In the genomic region with DNA sequence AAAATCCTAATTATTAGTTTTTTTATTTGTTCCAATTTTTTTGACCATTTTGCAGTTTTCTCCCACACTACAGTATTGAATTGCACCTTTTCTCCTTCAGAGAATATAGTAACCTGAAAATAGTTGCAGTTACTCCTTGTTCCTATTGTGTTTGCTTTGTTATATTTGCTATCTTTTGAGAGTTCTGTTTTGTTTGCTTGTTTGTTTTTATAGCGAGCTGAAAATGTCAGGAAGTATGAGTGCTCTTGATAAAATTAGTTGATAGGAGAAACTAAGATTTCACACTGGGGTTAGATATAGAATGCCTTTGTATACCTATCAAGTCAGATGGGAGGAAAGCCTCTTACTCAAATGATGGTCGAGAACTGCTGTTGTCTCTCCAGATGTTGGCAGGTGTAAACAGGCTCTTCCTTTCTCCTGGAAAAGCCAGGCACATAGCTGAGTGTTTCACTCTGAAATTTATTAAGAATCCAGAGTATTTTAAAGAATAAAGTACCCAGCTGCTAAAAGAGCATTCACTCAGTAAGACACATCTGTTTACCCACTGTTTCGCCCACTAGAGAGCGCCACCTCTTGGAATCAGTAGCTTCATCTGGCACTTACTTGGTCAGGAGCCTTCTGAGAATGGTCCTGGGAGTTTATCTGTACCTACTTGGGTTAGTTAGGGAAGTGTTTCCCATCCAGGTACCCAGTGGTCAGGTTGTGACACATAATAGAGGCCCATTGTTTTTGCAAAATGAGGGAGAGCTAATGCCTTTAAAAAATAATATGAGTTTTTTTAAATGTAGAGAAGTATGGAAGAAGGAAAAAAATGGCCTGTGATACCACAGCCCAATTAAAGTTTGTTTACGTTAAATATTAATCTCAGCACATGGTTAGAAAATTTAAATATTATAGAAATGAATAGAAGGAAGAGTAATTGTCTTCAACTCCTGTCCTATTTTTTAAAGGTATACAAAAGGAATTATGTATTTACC, we compare ENCODE assay signal across 1 cellular context.
TF ChIP-seq lines count a peak whose summit lies in the region.

No MANE protein-coding gene starts in this region.

TF ChIP-seq in GM23338, 12 proteins besides CTCF, POLR2A, EP300 and RAD21 (continued from another document):
- TF ChIP-seq, protein P1, sequence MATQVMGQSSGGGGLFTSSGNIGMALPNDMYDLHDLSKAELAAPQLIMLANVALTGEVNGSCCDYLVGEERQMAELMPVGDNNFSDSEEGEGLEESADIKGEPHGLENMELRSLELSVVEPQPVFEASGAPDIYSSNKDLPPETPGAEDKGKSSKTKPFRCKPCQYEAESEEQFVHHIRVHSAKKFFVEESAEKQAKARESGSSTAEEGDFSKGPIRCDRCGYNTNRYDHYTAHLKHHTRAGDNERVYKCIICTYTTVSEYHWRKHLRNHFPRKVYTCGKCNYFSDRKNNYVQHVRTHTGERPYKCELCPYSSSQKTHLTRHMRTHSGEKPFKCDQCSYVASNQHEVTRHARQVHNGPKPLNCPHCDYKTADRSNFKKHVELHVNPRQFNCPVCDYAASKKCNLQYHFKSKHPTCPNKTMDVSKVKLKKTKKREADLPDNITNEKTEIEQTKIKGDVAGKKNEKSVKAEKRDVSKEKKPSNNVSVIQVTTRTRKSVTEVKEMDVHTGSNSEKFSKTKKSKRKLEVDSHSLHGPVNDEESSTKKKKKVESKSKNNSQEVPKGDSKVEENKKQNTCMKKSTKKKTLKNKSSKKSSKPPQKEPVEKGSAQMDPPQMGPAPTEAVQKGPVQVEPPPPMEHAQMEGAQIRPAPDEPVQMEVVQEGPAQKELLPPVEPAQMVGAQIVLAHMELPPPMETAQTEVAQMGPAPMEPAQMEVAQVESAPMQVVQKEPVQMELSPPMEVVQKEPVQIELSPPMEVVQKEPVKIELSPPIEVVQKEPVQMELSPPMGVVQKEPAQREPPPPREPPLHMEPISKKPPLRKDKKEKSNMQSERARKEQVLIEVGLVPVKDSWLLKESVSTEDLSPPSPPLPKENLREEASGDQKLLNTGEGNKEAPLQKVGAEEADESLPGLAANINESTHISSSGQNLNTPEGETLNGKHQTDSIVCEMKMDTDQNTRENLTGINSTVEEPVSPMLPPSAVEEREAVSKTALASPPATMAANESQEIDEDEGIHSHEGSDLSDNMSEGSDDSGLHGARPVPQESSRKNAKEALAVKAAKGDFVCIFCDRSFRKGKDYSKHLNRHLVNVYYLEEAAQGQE (IDR thresholded peaks at IDR 0.05; ENCODE audit: unreplicated experiment), result no peak
- TF ChIP-seq NANOG (IDR thresholded peaks at IDR 0.05; ENCODE audit: borderline replicate concordance), result no peak
- TF ChIP-seq EZH2 (IDR thresholded peaks at IDR 0.05; ENCODE audit: low read depth, unreplicated experiment), result no peak
- no peak for TF ChIP-seq POLR2AphosphoS5 (IDR thresholded peaks at IDR 0.05; ENCODE audit: low read depth)
- TF ChIP-seq CREB1 (CRISPR knock-in tag; IDR thresholded peaks at IDR 0.05; ENCODE audit: low read depth), result no peak
- no peak for TF ChIP-seq STAT1 (IDR thresholded peaks at IDR 0.05; ENCODE audit: unreplicated experiment)
- no peak for TF ChIP-seq ZNF331 (CRISPR knock-in tag; IDR thresholded peaks at IDR 0.05; ENCODE audit: low read depth)
- TF ChIP-seq, protein P2, sequence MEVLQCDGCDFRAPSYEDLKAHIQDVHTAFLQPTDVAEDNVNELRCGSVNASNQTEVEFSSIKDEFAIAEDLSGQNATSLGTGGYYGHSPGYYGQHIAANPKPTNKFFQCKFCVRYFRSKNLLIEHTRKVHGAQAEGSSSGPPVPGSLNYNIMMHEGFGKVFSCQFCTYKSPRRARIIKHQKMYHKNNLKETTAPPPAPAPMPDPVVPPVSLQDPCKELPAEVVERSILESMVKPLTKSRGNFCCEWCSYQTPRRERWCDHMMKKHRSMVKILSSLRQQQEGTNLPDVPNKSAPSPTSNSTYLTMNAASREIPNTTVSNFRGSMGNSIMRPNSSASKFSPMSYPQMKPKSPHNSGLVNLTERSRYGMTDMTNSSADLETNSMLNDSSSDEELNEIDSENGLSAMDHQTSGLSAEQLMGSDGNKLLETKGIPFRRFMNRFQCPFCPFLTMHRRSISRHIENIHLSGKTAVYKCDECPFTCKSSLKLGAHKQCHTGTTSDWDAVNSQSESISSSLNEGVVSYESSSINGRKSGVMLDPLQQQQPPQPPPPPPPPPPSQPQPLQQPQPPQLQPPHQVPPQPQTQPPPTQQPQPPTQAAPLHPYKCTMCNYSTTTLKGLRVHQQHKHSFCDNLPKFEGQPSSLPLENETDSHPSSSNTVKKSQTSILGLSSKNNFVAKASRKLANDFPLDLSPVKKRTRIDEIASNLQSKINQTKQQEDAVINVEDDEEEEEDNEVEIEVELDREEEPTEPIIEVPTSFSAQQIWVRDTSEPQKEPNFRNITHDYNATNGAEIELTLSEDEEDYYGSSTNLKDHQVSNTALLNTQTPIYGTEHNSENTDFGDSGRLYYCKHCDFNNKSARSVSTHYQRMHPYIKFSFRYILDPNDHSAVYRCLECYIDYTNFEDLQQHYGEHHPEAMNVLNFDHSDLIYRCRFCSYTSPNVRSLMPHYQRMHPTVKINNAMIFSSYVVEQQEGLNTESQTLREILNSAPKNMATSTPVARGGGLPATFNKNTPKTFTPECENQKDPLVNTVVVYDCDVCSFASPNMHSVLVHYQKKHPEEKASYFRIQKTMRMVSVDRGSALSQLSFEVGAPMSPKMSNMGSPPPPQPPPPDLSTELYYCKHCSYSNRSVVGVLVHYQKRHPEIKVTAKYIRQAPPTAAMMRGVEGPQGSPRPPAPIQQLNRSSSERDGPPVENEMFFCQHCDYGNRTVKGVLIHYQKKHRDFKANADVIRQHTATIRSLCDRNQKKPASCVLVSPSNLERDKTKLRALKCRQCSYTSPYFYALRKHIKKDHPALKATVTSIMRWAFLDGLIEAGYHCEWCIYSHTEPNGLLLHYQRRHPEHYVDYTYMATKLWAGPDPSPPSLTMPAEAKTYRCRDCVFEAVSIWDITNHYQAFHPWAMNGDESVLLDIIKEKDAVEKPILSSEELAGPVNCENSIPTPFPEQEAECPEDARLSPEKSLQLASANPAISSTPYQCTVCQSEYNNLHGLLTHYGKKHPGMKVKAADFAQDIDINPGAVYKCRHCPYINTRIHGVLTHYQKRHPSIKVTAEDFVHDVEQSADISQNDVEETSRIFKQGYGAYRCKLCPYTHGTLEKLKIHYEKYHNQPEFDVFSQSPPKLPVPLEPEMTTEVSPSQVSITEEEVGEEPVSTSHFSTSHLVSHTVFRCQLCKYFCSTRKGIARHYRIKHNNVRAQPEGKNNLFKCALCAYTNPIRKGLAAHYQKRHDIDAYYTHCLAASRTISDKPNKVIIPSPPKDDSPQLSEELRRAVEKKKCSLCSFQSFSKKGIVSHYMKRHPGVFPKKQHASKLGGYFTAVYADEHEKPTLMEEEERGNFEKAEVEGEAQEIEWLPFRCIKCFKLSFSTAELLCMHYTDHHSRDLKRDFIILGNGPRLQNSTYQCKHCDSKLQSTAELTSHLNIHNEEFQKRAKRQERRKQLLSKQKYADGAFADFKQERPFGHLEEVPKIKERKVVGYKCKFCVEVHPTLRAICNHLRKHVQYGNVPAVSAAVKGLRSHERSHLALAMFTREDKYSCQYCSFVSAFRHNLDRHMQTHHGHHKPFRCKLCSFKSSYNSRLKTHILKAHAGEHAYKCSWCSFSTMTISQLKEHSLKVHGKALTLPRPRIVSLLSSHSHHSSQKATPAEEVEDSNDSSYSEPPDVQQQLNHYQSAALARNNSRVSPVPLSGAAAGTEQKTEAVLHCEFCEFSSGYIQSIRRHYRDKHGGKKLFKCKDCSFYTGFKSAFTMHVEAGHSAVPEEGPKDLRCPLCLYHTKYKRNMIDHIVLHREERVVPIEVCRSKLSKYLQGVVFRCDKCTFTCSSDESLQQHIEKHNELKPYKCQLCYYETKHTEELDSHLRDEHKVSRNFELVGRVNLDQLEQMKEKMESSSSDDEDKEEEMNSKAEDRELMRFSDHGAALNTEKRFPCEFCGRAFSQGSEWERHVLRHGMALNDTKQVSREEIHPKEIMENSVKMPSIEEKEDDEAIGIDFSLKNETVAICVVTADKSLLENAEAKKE (CRISPR knock-in tag; IDR thresholded peaks at IDR 0.05), result no peak
